Comparison of ENCODE assay signal across 1 cellular context in genomic region chr1:17128361-17128760, GRCh38.
TF ChIP-seq lines count a peak whose summit lies in the region.

No MANE protein-coding gene starts in this region.

TF ChIP-seq in K562, 482 proteins besides CTCF, POLR2A, EP300 and RAD21 (continued from another document):
- TF ChIP-seq ATF3 (IDR thresholded peaks at IDR 0.05) (peak; percentile 63; the same call in 1 of the 2 replicates), ATF3 (CRISPR knock-in tag; conservative IDR thresholded peaks at IDR 0.05) (no peak), FOSL1 (tag; conservative IDR thresholded peaks at IDR 0.05) (peak; percentile 83), PKNOX1 (IDR thresholded peaks at IDR 0.05) (0 out of 2 replicates have a peak, but pooled peaks have one; percentile 5), FOXJ2 (tag; IDR thresholded peaks at IDR 0.05) (no peak), MEIS2 (IDR thresholded peaks at IDR 0.05; ENCODE audit: partially characterized antibody) (peak; percentile 83), DPF2 (IDR thresholded peaks at IDR 0.05) (0 out of 2 replicates have a peak, but pooled peaks have one; percentile 11), SOX6 (IDR thresholded peaks at IDR 0.05) (peak; percentile 25; the same call in 1 of the 2 replicates), CHD7 (IDR thresholded peaks at IDR 0.05; ENCODE audit: low read depth, low read length) (no peak), JUND (IDR thresholded peaks at IDR 0.05; ENCODE audit: borderline replicate concordance, low read depth, low read length) (peak; percentile 75), JUND (tag; IDR thresholded peaks at IDR 0.05; ENCODE audit: borderline replicate concordance, low read depth, low read length) (peak; percentile 80; the same call in 2 of the 3 replicates), XRCC5 (IDR thresholded peaks at IDR 0.05; ENCODE audit: low read depth, low read length) (no peak)
